Comparison of ENCODE assay signal across 20 cellular contexts in the genomic region with DNA sequence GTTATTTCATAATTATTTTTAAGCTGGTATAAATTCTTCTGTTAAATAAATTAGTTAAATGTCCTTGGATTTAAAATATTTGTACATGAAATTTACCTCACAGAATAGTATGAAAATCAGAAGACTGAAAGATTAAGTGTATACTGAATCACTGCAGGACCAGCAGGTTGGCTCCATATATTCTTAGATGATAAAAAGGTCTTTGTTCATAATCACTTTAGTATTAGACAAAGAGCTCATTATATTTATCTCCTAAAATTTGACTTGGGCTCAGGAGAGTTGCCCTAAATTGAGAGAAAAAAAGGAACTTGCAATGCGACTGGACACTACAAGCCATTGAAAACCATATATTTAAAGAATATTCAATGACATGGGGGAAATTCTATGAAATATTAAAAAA.
"Had no signal": no experiment of that assay in that cellular context is flagged by ENCODE, and none has a peak within 500 bp of the region (broad histone marks: within the 10 kb centered on the region; RNA-seq: fewer than 3 reads in every experiment).

No MANE protein-coding gene starts in this region.

- H3K36me3 Mint-ChIP-seq: immature natural killer cell; memory B cell; naive thymus-derived CD4-positive, alpha-beta T cell had no signal

- H3K4me1 Mint-ChIP-seq: immature natural killer cell; memory B cell; naive thymus-derived CD4-positive, alpha-beta T cell had no signal

- H3K27me3 Mint-ChIP-seq: effector memory CD8-positive, alpha-beta T cell had no signal

- H3K4me3 Mint-ChIP-seq: effector memory CD8-positive, alpha-beta T cell; endodermal cell; immature natural killer cell; memory B cell had no signal

- ATAC-seq: effector memory CD8-positive, alpha-beta T cell; foreskin keratinocyte; gastroesophageal sphincter; heart left ventricle; left colon; left lobe of liver; naive thymus-derived CD4-positive, alpha-beta T cell had no signal

- H3K9me3 Mint-ChIP-seq: effector memory CD8-positive, alpha-beta T cell; memory B cell had no signal

- H3K27ac Mint-ChIP-seq: effector memory CD8-positive, alpha-beta T cell; endodermal cell; immature natural killer cell; memory B cell; naive thymus-derived CD4-positive, alpha-beta T cell had no signal

- DNase-seq: dermis blood vessel endothelial cell; effector CD8-positive, alpha-beta T cell; effector memory CD8-positive, alpha-beta T cell; endodermal cell; foreskin keratinocyte; hypothalamus; immature natural killer cell; islet precursor cell; kidney; kidney glomerular epithelial cell; left colon; left ventricle myocardium inferior; mammary epithelial cell; mesendoderm; midbrain; naive thymus-derived CD4-positive, alpha-beta T cell had no signal
